Comparison of ENCODE assay signal across 32 cellular contexts in the genomic region with DNA sequence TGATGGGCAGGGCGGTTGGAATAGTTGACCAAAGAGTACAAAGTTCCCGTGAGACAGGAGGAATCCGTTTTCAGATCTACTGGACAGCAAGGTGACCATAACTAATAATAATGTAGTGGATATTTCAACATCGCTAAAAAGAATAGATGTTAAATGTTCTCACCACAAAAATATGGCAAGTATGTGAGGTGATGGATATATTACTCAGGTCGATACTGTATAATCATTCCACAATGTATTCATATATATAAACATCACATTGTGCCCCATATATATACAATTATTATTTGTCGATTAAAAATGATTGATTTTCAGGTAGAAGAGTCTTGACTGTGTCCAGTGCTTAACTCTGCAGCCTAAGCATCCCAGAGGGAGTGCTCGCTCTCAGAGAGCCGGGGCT.
A peak's percentile ranks its signal among the peaks of the same experiment; 100 is the strongest.
DNase-seq lines count a peak whose midpoint lies in the region; ATAC-seq and TF ChIP-seq lines count a peak whose summit lies in the region.
"Had no signal": no experiment of that assay in that cellular context is flagged by ENCODE, and none has a peak within 500 bp of the region (broad histone marks: within the 10 kb centered on the region; RNA-seq: fewer than 3 reads in every experiment).

No MANE protein-coding gene starts in this region.

- no peaks in the 10 kb centered on the region for H3K36me3 ChIP-seq in mammary epithelial cell (ENCODE audit: insufficient read depth, low read length)
- H3K36me3 ChIP-seq in breast epithelium = no peaks in the 10 kb centered on the region
- H3K36me3 ChIP-seq in RWPE2 (ENCODE audit: low read depth) = no peaks in the 10 kb centered on the region
- H3K36me3 ChIP-seq in transverse colon = no peaks in the 10 kb centered on the region
- H3K36me3 ChIP-seq: BE2C; BLaER1; BLaER1 treated with 17β-estradiol and CSF1 and Interleukin-3, amounts not matched to agents 10 nM and 100 nM had no signal

- intact Hi-C loops in mammary epithelial cell (cut with micrococcal nuclease) (no loop called here), breast epithelium (cut with DNase I; ENCODE audit: low total_unique reads) (no loop called here), transverse colon (cut with DNase I; ENCODE audit: low total_unique reads) (no loop called here)

- BruUV-seq in mammary epithelial cell (replicated peaks; lab: Mats Ljungman, UMichigan) = no TSS peak

- H3K9me3 ChIP-seq in mammary epithelial cell (replicated peaks; ENCODE audit: insufficient read depth, low read length) (no peaks in the 10 kb centered on the region), breast epithelium (peaks cover 0 to 10% of the 10 kb centered on the region in 2 donors), RWPE2 (ENCODE audit: severe bottlenecking) (no peaks in the 10 kb centered on the region), transverse colon (no peaks in the 10 kb centered on the region)
- H3K9me3 ChIP-seq: A549, BE2C, Caco-2 had no signal

- no peaks in the 10 kb centered on the region for H3K79me2 ChIP-seq in mammary epithelial cell (ENCODE audit: insufficient read depth, low read length)

- H3K4me3 ChIP-seq in mammary epithelial cell (replicated peaks in 1 of 3; ENCODE audit: insufficient read depth in 1 of 3, low read depth in 2 of 3, low read length in 3 of 3) (no peak overlapping the region), breast epithelium (no peak overlapping the region), RWPE2 (ENCODE audit: severe bottlenecking) (no peak overlapping the region), transverse colon (no peak overlapping the region)
- H3K4me3 ChIP-seq: A549; BLaER1; BLaER1 treated with 17β-estradiol and CSF1 and Interleukin-3, amounts not matched to agents 10 nM and 100 nM had no signal

- H4K20me1 ChIP-seq in mammary epithelial cell (ENCODE audit: insufficient read depth, low read length) = no peaks in the 10 kb centered on the region
- H4K20me1 ChIP-seq: BLaER1; BLaER1 treated with 17β-estradiol and CSF1 and Interleukin-3, amounts not matched to agents 10 nM and 100 nM had no signal

- DNase-seq in mammary epithelial cell (peak; percentile 25), breast epithelium (ENCODE audit: low spot score in 2 of 2) (no peak), RWPE2 (ENCODE audit: low spot score) (no peak), foreskin keratinocyte (peak in 1 of 2 donors; percentile 41), C1 segment of cervical spinal cord (lab: John Stamatoyannopoulos, UW) (no peak), GF-D8 (lab: John Stamatoyannopoulos, UW) (no peak), transverse colon (no peak)
- DNase-seq: 8988T; ACHN; AML-193; BE2C; Caco-2; Calu3; CD4-positive, alpha-beta memory T cell; CD4-positive, alpha-beta T cell; CD4-positive, CD25-positive, alpha-beta regulatory T cell; CD8-positive, alpha-beta memory T cell; CD8-positive, alpha-beta T cell; COR-L47; DMS 273 treated with DMSO at 0.1 percent for 48 hours; DMS153; DMS53; DMS79; DMS79 treated with DMSO at 0.1 percent for 48 hours; DND-41; EL had no signal

- TF ChIP-seq CTCF in mammary epithelial cell (conservative IDR thresholded peaks at IDR 0.05 in 1 of 2, IDR thresholded peaks at IDR 0.05 in 1 of 2; ENCODE audit: extremely low read depth in 1 of 2, insufficient read depth in 1 of 2, low read depth in 1 of 2, low read length in 2 of 2) (no peak), breast epithelium (IDR thresholded peaks at IDR 0.05) (no peak), RWPE2 (IDR thresholded peaks at IDR 0.05; ENCODE audit: poor library complexity, severe bottlenecking) (no peak), foreskin keratinocyte (conservative IDR thresholded peaks at IDR 0.05) (no peak), transverse colon (IDR thresholded peaks at IDR 0.05) (no peak)

- no peaks in the 10 kb centered on the region for H3K27me3 ChIP-seq in mammary epithelial cell (ENCODE audit: insufficient read depth, low read length)
- no peaks in the 10 kb centered on the region for H3K27me3 ChIP-seq in breast epithelium
- H3K27me3 ChIP-seq in RWPE2 (ENCODE audit: insufficient read depth, poor library complexity, severe bottlenecking) = no peaks in the 10 kb centered on the region
- no peaks in the 10 kb centered on the region for H3K27me3 ChIP-seq in foreskin keratinocyte
- no peaks in the 10 kb centered on the region for H3K27me3 ChIP-seq in transverse colon
- H3K27me3 ChIP-seq: BE2C; BLaER1; BLaER1 treated with 17β-estradiol and CSF1 and Interleukin-3, amounts not matched to agents 10 nM and 100 nM had no signal

- dilution Hi-C loops in mammary epithelial cell (cut with HindIII; ENCODE audit: low sequenced_read_pairs) = no loop called here

- in situ Hi-C loops in mammary epithelial cell (cut with MboI; ENCODE audit: low sequenced_read_pairs in 2 of 2) (no loop called here), transverse colon (cut with MboI; ENCODE audit: low pct_ligation_motif_present in 1 of 4, low pct_unique_long_range_greater_than_20kb in 1 of 4, low sequenced_read_pairs in 3 of 4) (no loop called here)

- no peak for TF ChIP-seq RAD21 in Ishikawa (IDR thresholded peaks at IDR 0.05; ENCODE audit: low read depth)

- WGBS in mammary epithelial cell (ENCODE audit: low coverage, missing lambda C conversion rate) = 85% methylated on average over 6 of the region's 8 CpGs
- 87 to 94% methylated on average over 8 of the region's 8 CpGs for WGBS in transverse colon (ENCODE audit: low coverage in 1 of 2), 2 donors

- no peak overlapping the region for H3K4me2 ChIP-seq in mammary epithelial cell (ENCODE audit: insufficient read depth, low read depth, low read length)
- H3K4me2 ChIP-seq: A549; BLaER1; BLaER1 treated with 17β-estradiol and CSF1 and Interleukin-3, amounts not matched to agents 10 nM and 100 nM had no signal

- peak; percentile 51; the same call in 1 of the 3 replicates for ATAC-seq in RWPE2 (ENCODE audit: low read depth)
- ATAC-seq in foreskin keratinocyte = peak; percentile 53
- ATAC-seq: A549; CD8-positive, alpha-beta T cell had no signal

- CTCF ChIA-PET in mammary epithelial cell (lab: Charles Lee; ENCODE audit: low non-redundant PET) = no interaction called here

- TF ChIP-seq POLR2A in breast epithelium (IDR thresholded peaks at IDR 0.05) (no peak), transverse colon (IDR thresholded peaks at IDR 0.05) (no peak)

- H2AFZ ChIP-seq in mammary epithelial cell (ENCODE audit: low read depth, low read length) = no peak overlapping the region

- H3K4me1 ChIP-seq in mammary epithelial cell (ENCODE audit: insufficient read depth, low read length) (no peaks in the 10 kb centered on the region), breast epithelium (no peaks in the 10 kb centered on the region), RWPE2 (ENCODE audit: insufficient read depth, poor library complexity, severe bottlenecking) (no peaks in the 10 kb centered on the region), foreskin keratinocyte (no peaks in the 10 kb centered on the region), transverse colon (no peaks in the 10 kb centered on the region)
- H3K4me1 ChIP-seq: A549; BE2C; BLaER1 treated with 17β-estradiol and CSF1 and Interleukin-3, amounts not matched to agents 10 nM and 100 nM; Caco-2 had no signal

- TF ChIP-seq EP300 in Ishikawa (IDR thresholded peaks at IDR 0.05; ENCODE audit: borderline replicate concordance) = no peak
- no peak for TF ChIP-seq EP300 in transverse colon (IDR thresholded peaks at IDR 0.05; ENCODE audit: low read depth)

- H3K27ac ChIP-seq in mammary epithelial cell (ENCODE audit: insufficient read depth, low read depth, low read length) (no peak overlapping the region), breast epithelium (no peak overlapping the region), RWPE2 (ENCODE audit: poor library complexity, severe bottlenecking) (no peak overlapping the region), foreskin keratinocyte (no peak overlapping the region), transverse colon (no peak overlapping the region)
- H3K27ac ChIP-seq: 22Rv1; A549; BLaER1; BLaER1 treated with 17β-estradiol and CSF1 and Interleukin-3, amounts not matched to agents 10 nM and 100 nM; C4-2B had no signal

- no peak overlapping the region for H3K9ac ChIP-seq in mammary epithelial cell (ENCODE audit: insufficient read depth, low read length)
- H3K9ac ChIP-seq: BLaER1; BLaER1 treated with 17β-estradiol and CSF1 and Interleukin-3, amounts not matched to agents 10 nM and 100 nM had no signal

TF ChIP-seq in Ishikawa, 13 proteins besides CTCF, POLR2A, EP300 and RAD21:
- TF ChIP-seq YY1 (IDR thresholded peaks at IDR 0.05; ENCODE audit: low read depth) (no peak), TEAD4 (IDR thresholded peaks at IDR 0.05) (peak; percentile 38; the same call in 1 of the 2 replicates)
